2 cellular contexts compared by ENCODE assay signal in the genomic region with DNA sequence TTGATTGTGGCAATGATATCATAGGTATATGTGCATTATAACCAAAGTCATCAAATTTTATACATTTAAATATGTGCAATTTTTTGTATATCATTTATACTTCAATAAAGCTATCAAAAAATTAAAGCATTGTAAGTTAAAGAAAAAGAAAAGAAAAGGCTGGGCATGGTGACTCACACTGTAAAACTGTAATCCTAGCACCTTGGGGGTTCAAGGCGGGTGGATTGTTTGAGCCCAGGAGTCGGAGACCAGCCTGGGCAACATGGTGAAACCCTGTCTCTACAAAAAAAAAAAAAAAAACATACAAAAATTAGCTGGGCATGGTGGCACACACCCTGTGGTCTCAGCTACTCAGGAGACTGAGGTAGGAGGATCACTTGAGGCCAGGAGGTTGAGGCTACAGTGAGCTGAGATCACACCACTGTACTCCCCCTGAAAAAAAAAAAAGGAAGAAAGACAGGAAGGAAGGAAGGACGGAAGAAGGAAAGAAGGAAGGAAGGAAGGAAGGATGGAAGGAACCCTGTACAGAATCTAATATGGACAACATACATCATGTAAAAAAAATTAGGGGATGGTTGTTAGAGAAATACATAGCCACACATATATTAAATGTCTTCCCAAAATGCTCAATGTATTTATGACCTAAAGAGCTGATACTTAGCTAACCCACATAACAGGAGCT.
TF ChIP-seq lines count a peak whose summit lies in the region.

No MANE protein-coding gene starts in this region.

TF ChIP-seq in K562, 482 proteins besides CTCF, POLR2A, EP300 and RAD21 (continues in another document):
- TF ChIP-seq, protein P1, sequence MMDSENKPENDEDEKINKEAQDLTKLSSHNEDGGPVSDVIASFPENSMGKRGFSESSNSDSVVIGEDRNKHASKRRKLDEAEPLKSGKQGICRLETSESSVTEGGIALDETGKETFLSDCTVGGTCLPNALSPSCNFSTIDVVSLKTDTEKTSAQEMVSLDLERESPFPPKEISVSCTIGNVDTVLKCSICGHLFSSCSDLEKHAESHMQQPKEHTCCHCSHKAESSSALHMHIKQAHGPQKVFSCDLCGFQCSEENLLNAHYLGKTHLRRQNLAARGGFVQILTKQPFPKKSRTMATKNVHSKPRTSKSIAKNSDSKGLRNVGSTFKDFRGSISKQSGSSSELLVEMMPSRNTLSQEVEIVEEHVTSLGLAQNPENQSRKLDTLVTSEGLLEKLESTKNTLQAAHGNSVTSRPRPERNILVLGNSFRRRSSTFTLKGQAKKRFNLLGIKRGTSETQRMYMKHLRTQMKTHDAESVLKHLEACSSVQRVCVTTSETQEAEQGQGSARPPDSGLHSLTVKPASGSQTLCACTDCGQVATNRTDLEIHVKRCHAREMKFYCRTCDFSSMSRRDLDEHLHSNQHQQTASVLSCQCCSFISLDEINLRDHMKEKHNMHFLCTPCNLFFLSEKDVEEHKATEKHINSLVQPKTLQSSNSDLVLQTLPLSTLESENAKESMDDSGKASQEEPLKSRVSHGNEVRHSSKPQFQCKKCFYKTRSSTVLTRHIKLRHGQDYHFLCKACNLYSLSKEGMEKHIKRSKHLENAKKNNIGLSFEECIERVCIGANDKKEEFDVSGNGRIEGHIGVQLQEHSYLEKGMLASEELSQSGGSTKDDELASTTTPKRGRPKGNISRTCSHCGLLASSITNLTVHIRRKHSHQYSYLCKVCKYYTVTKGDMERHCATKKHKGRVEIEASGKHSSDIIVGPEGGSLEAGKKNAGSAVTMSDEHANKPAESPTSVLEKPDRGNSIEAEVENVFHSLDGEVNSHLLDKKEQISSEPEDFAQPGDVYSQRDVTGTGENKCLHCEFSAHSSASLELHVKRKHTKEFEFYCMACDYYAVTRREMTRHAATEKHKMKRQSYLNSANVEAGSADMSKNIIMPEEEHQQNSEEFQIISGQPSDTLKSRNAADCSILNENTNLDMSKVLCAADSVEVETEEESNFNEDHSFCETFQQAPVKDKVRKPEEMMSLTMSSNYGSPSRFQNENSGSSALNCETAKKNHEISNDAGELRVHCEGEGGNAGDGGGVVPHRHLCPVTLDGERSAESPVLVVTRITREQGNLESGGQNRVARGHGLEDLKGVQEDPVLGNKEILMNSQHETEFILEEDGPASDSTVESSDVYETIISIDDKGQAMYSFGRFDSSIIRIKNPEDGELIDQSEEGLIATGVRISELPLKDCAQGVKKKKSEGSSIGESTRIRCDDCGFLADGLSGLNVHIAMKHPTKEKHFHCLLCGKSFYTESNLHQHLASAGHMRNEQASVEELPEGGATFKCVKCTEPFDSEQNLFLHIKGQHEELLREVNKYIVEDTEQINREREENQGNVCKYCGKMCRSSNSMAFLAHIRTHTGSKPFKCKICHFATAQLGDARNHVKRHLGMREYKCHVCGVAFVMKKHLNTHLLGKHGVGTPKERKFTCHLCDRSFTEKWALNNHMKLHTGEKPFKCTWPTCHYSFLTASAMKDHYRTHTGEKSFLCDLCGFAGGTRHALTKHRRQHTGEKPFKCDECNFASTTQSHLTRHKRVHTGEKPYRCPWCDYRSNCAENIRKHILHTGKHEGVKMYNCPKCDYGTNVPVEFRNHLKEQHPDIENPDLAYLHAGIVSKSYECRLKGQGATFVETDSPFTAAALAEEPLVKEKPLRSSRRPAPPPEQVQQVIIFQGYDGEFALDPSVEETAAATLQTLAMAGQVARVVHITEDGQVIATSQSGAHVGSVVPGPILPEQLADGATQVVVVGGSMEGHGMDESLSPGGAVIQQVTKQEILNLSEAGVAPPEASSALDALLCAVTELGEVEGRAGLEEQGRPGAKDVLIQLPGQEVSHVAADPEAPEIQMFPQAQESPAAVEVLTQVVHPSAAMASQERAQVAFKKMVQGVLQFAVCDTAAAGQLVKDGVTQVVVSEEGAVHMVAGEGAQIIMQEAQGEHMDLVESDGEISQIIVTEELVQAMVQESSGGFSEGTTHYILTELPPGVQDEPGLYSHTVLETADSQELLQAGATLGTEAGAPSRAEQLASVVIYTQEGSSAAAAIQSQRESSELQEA (IDR thresholded peaks at IDR 0.05; ENCODE audit: low read depth): no peak
- TF ChIP-seq ZNF699 (CRISPR knock-in tag; IDR thresholded peaks at IDR 0.05; ENCODE audit: insufficient replicate concordance): no peak

TF ChIP-seq in liver, 16 proteins besides CTCF, POLR2A, EP300 and RAD21:
- TF ChIP-seq TAF1 (conservative IDR thresholded peaks at IDR 0.05) (no peak), GABPA (IDR thresholded peaks at IDR 0.05 in 1 of 2, conservative IDR thresholded peaks at IDR 0.05 in 1 of 2) (no peak), HNF4G (IDR thresholded peaks at IDR 0.05) (no peak), HNF4A (conservative IDR thresholded peaks at IDR 0.05) (no peak)
